ENCODE assay signal across 8 cellular contexts in the genomic region with DNA sequence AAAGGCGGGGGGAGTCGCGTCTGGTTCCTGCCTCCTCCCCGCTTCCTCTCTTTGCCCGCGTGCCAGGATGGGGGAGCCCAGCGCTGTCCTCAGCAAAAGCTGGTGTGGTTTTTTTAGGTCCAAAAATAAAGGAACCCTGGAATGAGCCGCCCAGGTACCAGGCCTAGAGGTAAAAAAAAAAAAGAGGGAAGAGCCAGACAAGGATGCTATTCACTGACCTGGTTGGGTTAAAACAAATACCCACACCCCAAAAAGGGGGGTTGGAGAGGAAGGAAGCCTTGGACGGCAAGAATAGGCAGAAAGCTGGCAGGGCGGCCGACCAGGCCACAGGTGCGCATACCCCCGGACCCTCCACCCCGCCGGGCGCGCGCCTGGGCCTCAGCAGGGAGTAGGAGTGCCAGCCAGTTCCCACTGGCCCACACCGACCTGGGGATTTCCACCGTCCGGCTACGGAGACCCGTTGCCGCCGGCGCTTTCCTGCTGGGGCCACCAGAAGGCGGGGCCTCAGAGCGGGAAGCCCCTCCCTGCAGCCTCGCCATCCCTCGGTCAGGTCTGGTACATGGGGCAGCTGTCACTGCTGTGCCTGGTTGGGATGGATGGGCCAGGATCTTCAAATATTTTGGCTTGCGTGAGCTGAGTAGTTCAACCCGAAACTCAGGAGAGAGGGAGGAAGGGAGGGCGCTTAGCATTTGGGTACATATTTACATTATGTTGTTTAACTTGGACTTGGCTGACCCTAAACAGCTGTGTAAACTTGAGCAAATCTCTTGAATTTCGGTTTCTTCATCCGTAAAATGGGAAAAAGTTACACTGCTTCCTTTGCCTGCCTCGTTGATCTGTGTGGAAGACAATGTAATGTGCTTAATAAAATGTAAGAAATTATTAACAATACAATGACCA. TPM values are rescaled to one million over a fixed set of nuclear protein-coding genes. Genes with fewer than 3 reads are reported as not detected.
DNase-seq lines count a peak whose midpoint lies in the region; ATAC-seq and TF ChIP-seq lines count a peak whose summit lies in the region.

No MANE protein-coding gene starts in this region.

- H3K9me3 ChIP-seq in HUES64 (ENCODE audit: insufficient read depth, low read depth, low read length) (no peaks in the 10 kb centered on the region), Panc1 (ENCODE audit: control insufficient read depth, insufficient read depth, low read depth, low read length) (no peaks in the 10 kb centered on the region), neural progenitor cell (ENCODE audit: low read depth) (no peaks in the 10 kb centered on the region), suprapubic skin (no peaks in the 10 kb centered on the region)

- H3K27me3 Mint-ChIP-seq in activated T-helper 2 cell treated with anti-CD3 and anti-CD28 coated beads, Interferon-gamma antibody, Interleukin-2, Interleukin-4, amounts not matched to agents 10 μg/mL and 5 μg/mL and 100 μg/mL, durations not matched to agents 14 hours and 24 hours and 36 hours (ENCODE audit: low read depth), result no peaks in the 10 kb centered on the region
- peaks cover 12% of the 10 kb centered on the region for H3K27me3 Mint-ChIP-seq in neural progenitor cell (ENCODE audit: insufficient read depth, low read depth)

- in situ Hi-C loops in Panc1 (cut with HindIII; ENCODE audit: low pct_unique_long_range_greater_than_20kb, low sequenced_read_pairs), result no loop called here

- CTCF ChIA-PET in Panc1 (lab: Charles Lee), result no interaction called here

- POLR2A ChIA-PET in Panc1 (lab: Charles Lee), result interaction anchor here (0.6 kb wide), 1 partner anchor 181 kb away, joined by 3 read pairs; no protein-coding TSS in a partner anchor

- no TSS peak for BruUV-seq in Panc1 (replicated peaks; lab: Mats Ljungman, UMichigan)

- no peaks in the 10 kb centered on the region for H3K79me2 ChIP-seq in neural progenitor cell (ENCODE audit: low read depth)

- H3K9ac ChIP-seq in HUES64 (ENCODE audit: low read depth, low read length), result peak overlapping the region; percentile 70
- no peak overlapping the region for H3K9ac ChIP-seq in neural progenitor cell

- H3K4me3 ChIP-seq in HUES64 (ENCODE audit: low read length), result peak overlapping the region; percentile 55
- peak overlapping the region; percentile 39 to 61 for H3K4me3 ChIP-seq in Panc1 (ENCODE audit: low read depth in 2 of 2, low read length in 2 of 2)
- H3K4me3 ChIP-seq in fibroblast of pulmonary artery (replicated peaks; ENCODE audit: low read depth, low read length), result peak overlapping the region; percentile 63
- H3K4me3 ChIP-seq in neural progenitor cell, result peak overlapping the region; percentile 53
- peak overlapping the region; percentile 59 for H3K4me3 ChIP-seq in suprapubic skin

- no peak for TF ChIP-seq POLR2A in suprapubic skin (IDR thresholded peaks at IDR 0.05)

- H3K4me2 ChIP-seq in neural progenitor cell, result peak overlapping the region; percentile 81

- peaks cover 13% of the 10 kb centered on the region; the same call in 1 of the 2 replicates for H3K27me3 ChIP-seq in HUES64 (ENCODE audit: insufficient read depth, low read length)
- H3K27me3 ChIP-seq in Panc1 (ENCODE audit: control insufficient read depth, insufficient read depth, low read length), result no peaks in the 10 kb centered on the region
- H3K27me3 ChIP-seq in neural progenitor cell, result peaks cover 56% of the 10 kb centered on the region
- no peaks in the 10 kb centered on the region for H3K27me3 ChIP-seq in suprapubic skin

- no peaks in the 10 kb centered on the region for H3K9me3 Mint-ChIP-seq in activated T-helper 2 cell treated with anti-CD3 and anti-CD28 coated beads, Interferon-gamma antibody, Interleukin-2, Interleukin-4, amounts not matched to agents 10 μg/mL and 5 μg/mL and 100 μg/mL, durations not matched to agents 14 hours and 24 hours and 36 hours
- no peaks in the 10 kb centered on the region for H3K9me3 Mint-ChIP-seq in neural progenitor cell

- intact Hi-C loops in Panc1 (cut with micrococcal nuclease; ENCODE audit: unreplicated experiment), result no loop called here
- intact Hi-C loops in activated T-helper 2 cell treated with anti-CD3 and anti-CD28 coated beads, Interferon-gamma antibody, Interleukin-2, Interleukin-4, amounts not matched to agents 10 μg/mL and 5 μg/mL and 100 μg/mL, durations not matched to agents 14 hours and 24 hours and 36 hours (cut with micrococcal nuclease), result loop anchor here (2.0 kb wide), 1 partner anchor 77 kb away; no protein-coding TSS in a partner anchor

- peaks cover 51% of the 10 kb centered on the region for H3F3A ChIP-seq in neural progenitor cell (ENCODE audit: low read depth)

- peaks cover 72% of the 10 kb centered on the region for H3K4me1 Mint-ChIP-seq in activated T-helper 2 cell treated with anti-CD3 and anti-CD28 coated beads, Interferon-gamma antibody, Interleukin-2, Interleukin-4, amounts not matched to agents 10 μg/mL and 5 μg/mL and 100 μg/mL, durations not matched to agents 14 hours and 24 hours and 36 hours (ENCODE audit: low read depth)
- H3K4me1 Mint-ChIP-seq in neural progenitor cell, result peaks cover 86% of the 10 kb centered on the region

- no peak for TF ChIP-seq CTCF in Panc1 (IDR thresholded peaks at IDR 0.05)
- TF ChIP-seq CTCF in fibroblast of pulmonary artery (IDR thresholded peaks at IDR 0.05; ENCODE audit: low read length, missing control alignments), result no peak
- TF ChIP-seq CTCF in neural progenitor cell (IDR thresholded peaks at IDR 0.05), result no peak
- TF ChIP-seq CTCF in suprapubic skin (IDR thresholded peaks at IDR 0.05), result no peak

- peaks cover 6% of the 10 kb centered on the region for H3K36me3 Mint-ChIP-seq in activated T-helper 2 cell treated with anti-CD3 and anti-CD28 coated beads, Interferon-gamma antibody, Interleukin-2, Interleukin-4, amounts not matched to agents 10 μg/mL and 5 μg/mL and 100 μg/mL, durations not matched to agents 14 hours and 24 hours and 36 hours (ENCODE audit: low read depth)
- H3K36me3 Mint-ChIP-seq in neural progenitor cell, result no peaks in the 10 kb centered on the region

- H4K20me1 ChIP-seq in neural progenitor cell (ENCODE audit: low read depth), result no peaks in the 10 kb centered on the region

- peaks cover 51% of the 10 kb centered on the region for H3K4me1 ChIP-seq in HUES64 (ENCODE audit: insufficient read depth, low read length)
- H3K4me1 ChIP-seq in Panc1 (ENCODE audit: control insufficient read depth, insufficient read depth, low read length), result peaks cover 83% of the 10 kb centered on the region
- H3K4me1 ChIP-seq in neural progenitor cell, result peaks cover 37% of the 10 kb centered on the region
- peaks cover 96% of the 10 kb centered on the region for H3K4me1 ChIP-seq in suprapubic skin

- peak overlapping the region; percentile 45 for H2AFZ ChIP-seq in neural progenitor cell (replicated peaks)

- peak; percentile 69 for ATAC-seq in GM21515 (IDR thresholded peaks at IDR 0.05; ENCODE audit: unreplicated experiment)
- peak; percentile 80 for ATAC-seq in Panc1

- no peaks in the 10 kb centered on the region for H3K36me3 ChIP-seq in HUES64 (ENCODE audit: insufficient read depth, low read length)
- H3K36me3 ChIP-seq in Panc1 (ENCODE audit: control insufficient read depth, insufficient read depth, low read length), result no peaks in the 10 kb centered on the region
- no peaks in the 10 kb centered on the region for H3K36me3 ChIP-seq in neural progenitor cell
- H3K36me3 ChIP-seq in suprapubic skin, result no peaks in the 10 kb centered on the region

- H3K27ac ChIP-seq in HUES64 (ENCODE audit: low read depth, low read length), result peak overlapping the region; percentile 94
- H3K27ac ChIP-seq in Panc1 (ENCODE audit: low read length), result peak overlapping the region; percentile 99
- peak overlapping the region; percentile 62 for H3K27ac ChIP-seq in neural progenitor cell
- H3K27ac ChIP-seq in suprapubic skin, result peak overlapping the region; percentile 99

- H3K4me3 Mint-ChIP-seq in activated T-helper 2 cell treated with anti-CD3 and anti-CD28 coated beads, Interferon-gamma antibody, Interleukin-2, Interleukin-4, amounts not matched to agents 10 μg/mL and 5 μg/mL and 100 μg/mL, durations not matched to agents 14 hours and 24 hours and 36 hours (ENCODE audit: low read depth), result peak overlapping the region; percentile 90
- H3K4me3 Mint-ChIP-seq in neural progenitor cell, result peak overlapping the region; percentile 77

- peak overlapping the region; percentile 99 for H3K27ac Mint-ChIP-seq in activated T-helper 2 cell treated with anti-CD3 and anti-CD28 coated beads, Interferon-gamma antibody, Interleukin-2, Interleukin-4, amounts not matched to agents 10 μg/mL and 5 μg/mL and 100 μg/mL, durations not matched to agents 14 hours and 24 hours and 36 hours
- H3K27ac Mint-ChIP-seq in neural progenitor cell, result peak overlapping the region; percentile 97

- WGBS in HUES64, result 5% methylated on average over 35 of the region's 36 CpGs
- under 1% methylated on average over 24 of the region's 36 CpGs for WGBS in suprapubic skin

- no peak for TF ChIP-seq EP300 in suprapubic skin (IDR thresholded peaks at IDR 0.05)

- DNase-seq in DMS153 treated with DMSO at 0.1 percent for 48 hours (lab: John Stamatoyannopoulos, UW; ENCODE audit: unreplicated experiment), result peak; percentile 81
- DNase-seq in Panc1 (ENCODE audit: low read depth, low spot score), result no peak
- DNase-seq in activated T-helper 2 cell treated with anti-CD3 and anti-CD28 coated beads, Interferon-gamma antibody, Interleukin-2, Interleukin-4, amounts not matched to agents 10 μg/mL and 5 μg/mL and 100 μg/mL, durations not matched to agents 14 hours and 24 hours and 36 hours (ENCODE audit: low spot score), result peak; percentile 77
- DNase-seq in fibroblast of pulmonary artery (ENCODE audit: low read depth), result peak; percentile 90
- peak; percentile 91 for DNase-seq in neural progenitor cell (ENCODE audit: low spot score)
- DNase-seq in suprapubic skin (ENCODE audit: low spot score in 2 of 2), result peak; percentile 91 to 92

RNA-seq across cellular contexts. Expression of gene IRF2BPL, which starts 5.4 kb away (rescaled TPM):
- polyA plus RNA-seq in HUES64 (2013, experiment 1 of 2), result 46.8 TPM
- polyA plus RNA-seq in HUES64 (2013, experiment 2 of 2), result 53.2 TPM
- total RNA-seq in Panc1 (2021; ENCODE audit: unreplicated experiment), result 83.3 TPM
- polyA plus RNA-seq in Panc1 (2012; ENCODE audit: insufficient read length), result 118 TPM
- total RNA-seq in activated T-helper 2 cell treated with anti-CD3 and anti-CD28 coated beads, Interferon-gamma antibody, Interleukin-2, Interleukin-4, amounts not matched to agents 10 μg/mL and 5 μg/mL and 100 μg/mL, durations not matched to agents 14 hours and 24 hours and 36 hours, result 34.8 and 35.8 TPM in 2 replicates
- 4.8 and 14.9 TPM in 2 replicates for total RNA-seq in neural progenitor cell (ENCODE audit: low replicate concordance)
- 10 to 100 TPM; 44.7 to 72.7 (median 65.6) TPM for total RNA-seq in suprapubic skin
